Comparison of ENCODE assay signal across 9 cellular contexts in the genomic region with DNA sequence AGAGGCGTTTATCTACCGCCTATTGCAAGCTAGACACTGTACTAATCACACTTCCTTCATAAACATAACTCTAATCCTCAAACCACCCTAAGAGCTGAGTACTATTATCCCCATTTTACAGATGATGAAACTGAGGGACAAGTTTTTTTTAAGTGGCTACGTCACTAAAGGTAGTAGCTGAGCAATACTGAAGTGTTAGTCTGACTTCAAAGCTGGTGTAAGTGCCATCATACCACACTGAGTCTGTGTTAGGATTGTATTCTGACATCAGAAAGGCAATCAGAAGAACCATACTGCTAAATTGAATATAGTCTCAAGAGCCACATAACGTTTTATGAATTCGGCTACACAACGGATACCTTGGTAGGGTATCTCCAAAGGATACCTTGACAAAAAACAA. TPM values are rescaled to one million over a fixed set of nuclear protein-coding genes. Genes with fewer than 3 reads are reported as not detected.
DNase-seq lines count a peak whose midpoint lies in the region; ATAC-seq and TF ChIP-seq lines count a peak whose summit lies in the region.
"Had no signal": no experiment of that assay in that cellular context is flagged by ENCODE, and none has a peak within 500 bp of the region (broad histone marks: within the 10 kb centered on the region; RNA-seq: fewer than 3 reads in every experiment).

No MANE protein-coding gene starts in this region.

- H3K27ac Mint-ChIP-seq in endothelial cell (ENCODE audit: unreplicated experiment): no peak overlapping the region

- peaks cover 74% of the 10 kb centered on the region for H3K79me2 ChIP-seq in PC-9 (ENCODE audit: low read depth)

- no peak overlapping the region; the same call in 1 of the 2 replicates for H3K27ac ChIP-seq in PC-9
- no peak overlapping the region for H3K27ac ChIP-seq in psoas muscle
- H3K27ac ChIP-seq in sigmoid colon: peak overlapping the region in 2 of 4 donors; percentile 98 to 99
- H3K27ac ChIP-seq in WERI-Rb-1: no peak overlapping the region

- H3K9me3 Mint-ChIP-seq in endothelial cell (ENCODE audit: unreplicated experiment): no peaks in the 10 kb centered on the region

- POLR2A ChIA-PET in PC-9 (lab: Charles Lee; ENCODE audit: unreplicated experiment): no interaction called here

- TF ChIP-seq EP300 in sigmoid colon (IDR thresholded peaks at IDR 0.05): no peak

- H3K27me3 Mint-ChIP-seq in endothelial cell (ENCODE audit: unreplicated experiment): peaks cover 15% of the 10 kb centered on the region

- H4K20me1 ChIP-seq in PC-9 (ENCODE audit: insufficient read depth): peaks cover 22% of the 10 kb centered on the region

- H3K36me3 ChIP-seq in PC-9 (ENCODE audit: low read depth): no peaks in the 10 kb centered on the region; the same call in 1 of the 2 replicates
- no peaks in the 10 kb centered on the region for H3K36me3 ChIP-seq in psoas muscle (ENCODE audit: insufficient read depth in 1 of 2, low read depth in 1 of 2)
- no peaks in the 10 kb centered on the region for H3K36me3 ChIP-seq in sigmoid colon
- no peaks in the 10 kb centered on the region for H3K36me3 ChIP-seq in WERI-Rb-1

- TF ChIP-seq POLR2A in sigmoid colon (IDR thresholded peaks at IDR 0.05): no peak

- H3K36me3 Mint-ChIP-seq in endothelial cell (ENCODE audit: low read depth, unreplicated experiment): peaks cover 4% of the 10 kb centered on the region

- H3F3A ChIP-seq in PC-9 (ENCODE audit: insufficient read depth, low read depth): peaks cover 16% of the 10 kb centered on the region; the same call in 1 of the 2 replicates

- H3K9me3 ChIP-seq in PC-9 (ENCODE audit: insufficient read depth, low read depth) (no peaks in the 10 kb centered on the region; the same call in 1 of the 2 replicates), psoas muscle (no peaks in the 10 kb centered on the region), sigmoid colon (no peaks in the 10 kb centered on the region), WERI-Rb-1 (ENCODE audit: severe bottlenecking) (no peaks in the 10 kb centered on the region)

- CTCF ChIA-PET in PC-9 (lab: Charles Lee): no interaction called here

- DNase-seq in PC-9 (no peak), endothelial cell (ENCODE audit: low spot score) (no peak), psoas muscle (no peak), sigmoid colon (no peak), WERI-Rb-1 (no peak)
- DNase-seq: NCI-H1694 treated with DMSO at 0.1 percent for 48 hours had no signal

- H3K4me2 ChIP-seq in PC-9: peak overlapping the region; percentile 83

- BruUV-seq in PC-9 (replicated peaks; lab: Mats Ljungman, UMichigan): no TSS peak

- intact Hi-C loops in PC-9 (cut with micrococcal nuclease; ENCODE audit: unreplicated experiment): loop anchor here (2.0 kb wide), 1 partner anchor 137 kb away; no protein-coding TSS in a partner anchor
- intact Hi-C loops in psoas muscle (cut with DNase I): no loop called here
- intact Hi-C loops in sigmoid colon (cut with DNase I): no loop called here

- no peaks in the 10 kb centered on the region for H3K27me3 ChIP-seq in PC-9 (ENCODE audit: insufficient read depth, low read depth)
- no peaks in the 10 kb centered on the region for H3K27me3 ChIP-seq in psoas muscle (ENCODE audit: insufficient read depth in 3 of 3, low read length in 2 of 3)
- no peaks in the 10 kb centered on the region for H3K27me3 ChIP-seq in sigmoid colon
- no peaks in the 10 kb centered on the region for H3K27me3 ChIP-seq in WERI-Rb-1 (ENCODE audit: insufficient read depth, low read depth, severe bottlenecking)

- H3K4me1 Mint-ChIP-seq in endothelial cell (ENCODE audit: unreplicated experiment): peaks cover 28% of the 10 kb centered on the region

- peak overlapping the region; percentile 98 for H3K4me3 Mint-ChIP-seq in endothelial cell (ENCODE audit: unreplicated experiment)

- TF ChIP-seq CTCF in GM12875 (IDR thresholded peaks at IDR 0.05; ENCODE audit: borderline replicate concordance, insufficient read depth, low read depth, low read length): no peak
- TF ChIP-seq CTCF in PC-9 (conservative IDR thresholded peaks at IDR 0.05): no peak
- no peak for TF ChIP-seq CTCF in endothelial cell (IDR thresholded peaks at IDR 0.05; ENCODE audit: unreplicated experiment)
- no peak for TF ChIP-seq CTCF in psoas muscle (IDR thresholded peaks at IDR 0.05)
- no peak for TF ChIP-seq CTCF in sigmoid colon (IDR thresholded peaks at IDR 0.05)
- no peak for TF ChIP-seq CTCF in WERI-Rb-1 (IDR thresholded peaks at IDR 0.05; ENCODE audit: low read depth, low read length)

- H3K4me3 ChIP-seq in GM12875 (ENCODE audit: low read depth, low read length): peak overlapping the region; percentile 5
- peak overlapping the region; percentile 72 for H3K4me3 ChIP-seq in PC-9
- peak overlapping the region; percentile 91 for H3K4me3 ChIP-seq in psoas muscle
- peak overlapping the region in 2 of 4 donors; percentile 89 to 96 for H3K4me3 ChIP-seq in sigmoid colon
- H3K4me3 ChIP-seq in WERI-Rb-1 (ENCODE audit: low read depth, low read length): no peak overlapping the region

- ATAC-seq in psoas muscle: no peak
- ATAC-seq in HG03457 (IDR thresholded peaks at IDR 0.05; ENCODE audit: unreplicated experiment): no peak
- ATAC-seq in GM18517 (IDR thresholded peaks at IDR 0.05; ENCODE audit: unreplicated experiment): no peak

- H2AFZ ChIP-seq in PC-9: no peak overlapping the region

- 77 to 82% (median 80%) methylated on average over 6 of the region's 6 CpGs for WGBS in psoas muscle, 3 donors
- 72 to 79% methylated on average over 6 of the region's 6 CpGs for WGBS in sigmoid colon, 2 donors

- H3K9me2 ChIP-seq in PC-9 (ENCODE audit: insufficient read depth): no peaks in the 10 kb centered on the region

- H3K4me1 ChIP-seq in PC-9 (replicated peaks; ENCODE audit: insufficient read depth): peaks cover 46% of the 10 kb centered on the region
- H3K4me1 ChIP-seq in psoas muscle: peaks cover 50% of the 10 kb centered on the region
- H3K4me1 ChIP-seq in sigmoid colon: peaks cover 0 to 50% (median 32%) of the 10 kb centered on the region in 4 donors

RNA-seq across cellular contexts. Expression of a gene that starts 1.8 kb away (rescaled TPM):
- total RNA-seq in PC-9 (2021): 63.1 and 81.4 TPM in 2 replicates
- 42.0 TPM for total RNA-seq in endothelial cell (ENCODE audit: unreplicated experiment)
- total RNA-seq in psoas muscle: 10 to 100 TPM; 17.1 to 34.0 (median 25.8) TPM
- polyA plus RNA-seq in psoas muscle: 10 to 100 TPM; 10.6 to 15.1 (median 13.9) TPM
- 10 to 100 TPM; 24.6 to 28.5 (median 26.9) TPM for total RNA-seq in sigmoid colon
- 10 to 100 TPM; 10.2 to 13.5 (median 12.9) TPM for polyA plus RNA-seq in sigmoid colon
